In genomic region chr7:12749746-12750145, GRCh38 we compare ENCODE assay signal across 2 cellular contexts.
TF ChIP-seq lines count a peak whose summit lies in the region.

No MANE protein-coding gene starts in this region.

TF ChIP-seq in GM23338, 12 proteins besides CTCF, POLR2A, EP300 and RAD21:
- TF ChIP-seq JUNB (IDR thresholded peaks at IDR 0.05; ENCODE audit: unreplicated experiment), result no peak
- TF ChIP-seq REST (IDR thresholded peaks at IDR 0.05; ENCODE audit: unreplicated experiment), result no peak
- TF ChIP-seq ETS1 (IDR thresholded peaks at IDR 0.05), result no peak
- TF ChIP-seq EZH2 (IDR thresholded peaks at IDR 0.05; ENCODE audit: low read depth, unreplicated experiment), result no peak
- TF ChIP-seq CREB1 (CRISPR knock-in tag; IDR thresholded peaks at IDR 0.05; ENCODE audit: low read depth), result no peak
- no peak for TF ChIP-seq ZNF114 (CRISPR knock-in tag; IDR thresholded peaks at IDR 0.05)
- no peak for TF ChIP-seq ZNF331 (CRISPR knock-in tag; IDR thresholded peaks at IDR 0.05; ENCODE audit: low read depth)
- no peak for TF ChIP-seq POLR2AphosphoS5 (IDR thresholded peaks at IDR 0.05; ENCODE audit: low read depth)
- no peak for TF ChIP-seq STAT1 (IDR thresholded peaks at IDR 0.05; ENCODE audit: unreplicated experiment)
- no peak for TF ChIP-seq ZNF462 (CRISPR knock-in tag; IDR thresholded peaks at IDR 0.05)
TF ChIP-seq in GM23338: peak in this region for 0.

TF ChIP-seq in H1, 55 proteins besides CTCF, POLR2A, EP300 and RAD21:
- TF ChIP-seq ASH2L (IDR thresholded peaks at IDR 0.05; ENCODE audit: low read length) (no peak), CHD7 (IDR thresholded peaks at IDR 0.05; ENCODE audit: insufficient replicate concordance, low read length) (no peak), ZNF274 (IDR thresholded peaks at IDR 0.05; ENCODE audit: borderline replicate concordance, extremely low read depth, low read length) (no peak), SP4 (IDR thresholded peaks at IDR 0.05; ENCODE audit: low read length) (no peak), GTF2F1 (IDR thresholded peaks at IDR 0.05; ENCODE audit: borderline replicate concordance, low read depth, low read length) (no peak), FOSL1 (IDR thresholded peaks at IDR 0.05; ENCODE audit: insufficient read depth, low read depth, low read length) (no peak), SRF (IDR thresholded peaks at IDR 0.05; ENCODE audit: low read depth, low read length) (no peak), CBX8 (IDR thresholded peaks at IDR 0.05; ENCODE audit: borderline replicate concordance, low read depth, low read length) (no peak), ATF2 (IDR thresholded peaks at IDR 0.05; ENCODE audit: low read length) (no peak), SP2 (IDR thresholded peaks at IDR 0.05; ENCODE audit: low read length) (no peak), TBP (IDR thresholded peaks at IDR 0.05; ENCODE audit: low read depth, low read length) (no peak), CHD1 (IDR thresholded peaks at IDR 0.05; ENCODE audit: low read depth, low read length) (no peak), TCF12 (IDR thresholded peaks at IDR 0.05; ENCODE audit: low read depth, low read length) (no peak), PHF8 (conservative IDR thresholded peaks at IDR 0.05; ENCODE audit: low read depth, low read length) (no peak), RFX5 (IDR thresholded peaks at IDR 0.05; ENCODE audit: borderline replicate concordance, low read depth, low read length) (no peak), JUN (IDR thresholded peaks at IDR 0.05; ENCODE audit: low read depth, low read length) (no peak)
